ENCODE assay signal across 8 cellular contexts in genomic region chr9:37464426-37465248, GRCh38. TPM values are rescaled to one million over a fixed set of nuclear protein-coding genes. Genes with fewer than 3 reads are reported as not detected.
DNase-seq lines count a peak whose midpoint lies in the region; ATAC-seq and TF ChIP-seq lines count a peak whose summit lies in the region.

No MANE protein-coding gene starts in this region.

- TF ChIP-seq POLR2A in GM18505 (IDR thresholded peaks at IDR 0.05; ENCODE audit: borderline replicate concordance, extremely low read depth, insufficient read depth, insufficient read length), result peak; percentile 68

- peak overlapping the region; percentile 98 for H3K4me3 ChIP-seq in A673 (ENCODE audit: low read depth, low read length, poor library complexity, severe bottlenecking)
- peak overlapping the region; percentile 83 for H3K4me3 ChIP-seq in mucosa of descending colon

- H3K4me1 ChIP-seq in A673 (ENCODE audit: insufficient read depth, low read length, poor library complexity, severe bottlenecking) (peaks cover 24% of the 10 kb centered on the region), mucosa of descending colon (ENCODE audit: low read depth) (peaks cover 14% of the 10 kb centered on the region)

- H3K36me3 ChIP-seq in A673 (ENCODE audit: insufficient read depth, low read length, poor library complexity, severe bottlenecking) (no peaks in the 10 kb centered on the region), mucosa of descending colon (ENCODE audit: low read depth) (peaks cover 3% of the 10 kb centered on the region)

- peak overlapping the region; percentile 83 for H3K4me3 Mint-ChIP-seq in activated CD4-positive, alpha-beta memory T cell treated with anti-CD3 and anti-CD28 coated beads, Interleukin-2, amount 10 ng/mL, durations not matched to agents 7 days and 5 days
- H3K4me3 Mint-ChIP-seq in endothelial cell (ENCODE audit: unreplicated experiment), result peak overlapping the region; percentile 98

- H3K36me3 Mint-ChIP-seq in activated CD4-positive, alpha-beta memory T cell treated with anti-CD3 and anti-CD28 coated beads, Interleukin-2, amount 10 ng/mL, durations not matched to agents 7 days and 5 days (ENCODE audit: low read depth), result peaks cover 5% of the 10 kb centered on the region
- no peaks in the 10 kb centered on the region for H3K36me3 Mint-ChIP-seq in endothelial cell (ENCODE audit: low read depth, unreplicated experiment)

- CTCF ChIA-PET in A673 (lab: Charles Lee), result no interaction called here
- CTCF ChIA-PET in activated CD4-positive, alpha-beta memory T cell treated with anti-CD3 and anti-CD28 coated beads, Interleukin-2, amount 10 ng/mL, durations not matched to agents 7 days and 5 days (lab: Charles Lee), result interaction anchor here (1.2 kb wide), 1 partner anchor 17 kb away, joined by 3 read pairs; no protein-coding TSS in a partner anchor

- H3K9me3 Mint-ChIP-seq in activated CD4-positive, alpha-beta memory T cell treated with anti-CD3 and anti-CD28 coated beads, Interleukin-2, amount 10 ng/mL, durations not matched to agents 7 days and 5 days, result no peaks in the 10 kb centered on the region
- no peaks in the 10 kb centered on the region for H3K9me3 Mint-ChIP-seq in endothelial cell (ENCODE audit: unreplicated experiment)

- H3K27ac ChIP-seq in A673 (ENCODE audit: low read depth, low read length, poor library complexity, severe bottlenecking), result peak overlapping the region; percentile 93

- TF ChIP-seq CTCF in A673 (conservative IDR thresholded peaks at IDR 0.05; ENCODE audit: low read depth, low read length) (no peak), endothelial cell (IDR thresholded peaks at IDR 0.05; ENCODE audit: unreplicated experiment) (no peak), mucosa of descending colon (IDR thresholded peaks at IDR 0.05) (no peak)

- H3K27ac Mint-ChIP-seq in activated CD4-positive, alpha-beta memory T cell treated with anti-CD3 and anti-CD28 coated beads, Interleukin-2, amount 10 ng/mL, durations not matched to agents 7 days and 5 days, result peak overlapping the region; percentile 89
- peak overlapping the region; percentile 95 for H3K27ac Mint-ChIP-seq in endothelial cell (ENCODE audit: unreplicated experiment)

- H3K4me1 Mint-ChIP-seq in activated CD4-positive, alpha-beta memory T cell treated with anti-CD3 and anti-CD28 coated beads, Interleukin-2, amount 10 ng/mL, durations not matched to agents 7 days and 5 days, result peaks cover 34% of the 10 kb centered on the region
- H3K4me1 Mint-ChIP-seq in endothelial cell (ENCODE audit: unreplicated experiment), result peaks cover 23% of the 10 kb centered on the region

- no peaks in the 10 kb centered on the region for H3K9me3 ChIP-seq in A673 (ENCODE audit: low read depth, low read length, poor library complexity, severe bottlenecking)
- H3K9me3 ChIP-seq in mucosa of descending colon, result no peaks in the 10 kb centered on the region

- H3K27me3 ChIP-seq in A673 (replicated peaks; ENCODE audit: insufficient read depth, low read depth, low read length, poor library complexity), result no peaks in the 10 kb centered on the region

- BruUV-seq in A673 (replicated peaks; lab: Mats Ljungman, UMichigan), result TSS peak; percentile 47

- ATAC-seq in GM18505 (IDR thresholded peaks at IDR 0.05; ENCODE audit: unreplicated experiment) (peak; percentile 30), HG02885 (IDR thresholded peaks at IDR 0.05; ENCODE audit: poor library complexity, unreplicated experiment) (peak; percentile 11), mucosa of descending colon (peak; percentile 46)

- peak; percentile 81 for DNase-seq in A673 (ENCODE audit: low spot score)
- DNase-seq in NCI-H2196 (lab: John Stamatoyannopoulos, UW; ENCODE audit: unreplicated experiment), result peak; percentile 87
- DNase-seq in activated CD4-positive, alpha-beta memory T cell treated with anti-CD3 and anti-CD28 coated beads, Interleukin-2, amount 10 ng/mL, durations not matched to agents 7 days and 5 days, result peak; percentile 67
- no peak for DNase-seq in endothelial cell (ENCODE audit: low spot score)
- DNase-seq in mucosa of descending colon, result peak; percentile 82 to 88 (median 87)
- DNase-seq in stimulated activated naive CD4-positive, alpha-beta T cell (lab: John Stamatoyannopoulos, UW), result peak in 4 of 6 experiments; percentile 59 to 94 (median 92)

- intact Hi-C loops in A673 (cut with micrococcal nuclease; ENCODE audit: unreplicated experiment), result no loop called here
- intact Hi-C loops in mucosa of descending colon (cut with DNase I, micrococcal nuclease), result no loop called here

- H3K27me3 Mint-ChIP-seq in activated CD4-positive, alpha-beta memory T cell treated with anti-CD3 and anti-CD28 coated beads, Interleukin-2, amount 10 ng/mL, durations not matched to agents 7 days and 5 days, result no peaks in the 10 kb centered on the region
- peaks cover 12% of the 10 kb centered on the region for H3K27me3 Mint-ChIP-seq in endothelial cell (ENCODE audit: unreplicated experiment)

- POLR2A ChIA-PET in A673 (lab: Charles Lee; ENCODE audit: low non-redundant PET), result interaction anchor here (0.6 to 0.7 kb wide), 2 partner anchors 15 to 299 kb away, joined by 3 read pairs; no protein-coding TSS in a partner anchor
- POLR2A ChIA-PET in activated CD4-positive, alpha-beta memory T cell treated with anti-CD3 and anti-CD28 coated beads, Interleukin-2, amount 10 ng/mL, durations not matched to agents 7 days and 5 days (lab: Charles Lee), result interaction anchor here (0.6 to 5.8 kb wide), 13 partner anchors 14 to 1064 kb away, joined by 3 to 75 read pairs (median 3); partner anchors contain the start of genes DCAF10, FBXO10, GRHPR and POLR1E

RNA-seq across cellular contexts. Expression of gene ZBTB5, which starts 0.6 kb away (rescaled TPM):
- total RNA-seq in A673 (2021) (17.2 and 18.0 TPM in 2 replicates), endothelial cell (ENCODE audit: unreplicated experiment) (9.0 TPM), mucosa of descending colon (10 to 100 TPM in 1 of 3 donors, 1 to 10 TPM in 2; 7.8 to 11.9 (median 9.5) TPM)
- 10 to 100 TPM; 10.5 to 10.6 TPM for total RNA-seq in activated CD4-positive, alpha-beta memory T cell treated with anti-CD3 and anti-CD28 coated beads, Interleukin-2, amount 10 ng/mL, durations not matched to agents 7 days and 5 days

RNA-seq across cellular contexts. Expression of gene POLR1E, which starts 21.1 kb away (rescaled TPM):
- total RNA-seq in A673 (2021) (55.1 and 68.8 TPM in 2 replicates), endothelial cell (ENCODE audit: unreplicated experiment) (16.9 TPM), mucosa of descending colon (10 to 100 TPM; 10.5 to 21.2 (median 11.2) TPM)
- 10 to 100 TPM; 27.6 to 29.2 TPM for total RNA-seq in activated CD4-positive, alpha-beta memory T cell treated with anti-CD3 and anti-CD28 coated beads, Interleukin-2, amount 10 ng/mL, durations not matched to agents 7 days and 5 days

RNA-seq across cellular contexts. Expression of gene GRHPR, which starts 42.1 kb away (rescaled TPM):
- total RNA-seq in A673 (2021), result 102 and 118 TPM in 2 replicates
- total RNA-seq in activated CD4-positive, alpha-beta memory T cell treated with anti-CD3 and anti-CD28 coated beads, Interleukin-2, amount 10 ng/mL, durations not matched to agents 7 days and 5 days, result 10 to 100 TPM; 51.2 to 51.5 TPM
- total RNA-seq in endothelial cell (ENCODE audit: unreplicated experiment), result 81.5 TPM
- total RNA-seq in mucosa of descending colon, result 10 to 100 TPM; 63.0 to 81.3 (median 79.5) TPM
